In genomic region chr6:136499370-136499769, GRCh38 we compare ENCODE assay signal across 23 cellular contexts. TPM values are rescaled to one million over a fixed set of nuclear protein-coding genes. Genes with fewer than 3 reads are reported as not detected.
DNase-seq lines count a peak whose midpoint lies in the region; ATAC-seq, FAIRE-seq and TF ChIP-seq lines count a peak whose summit lies in the region.
"Had no signal": no experiment of that assay in that cellular context is flagged by ENCODE, and none has a peak within 500 bp of the region (broad histone marks: within the 10 kb centered on the region; RNA-seq: fewer than 3 reads in every experiment).

No MANE protein-coding gene starts in this region.

- no peak overlapping the region for H2AFZ ChIP-seq in GM23338
- no peak overlapping the region; the same call in 1 of the 2 replicates for H2AFZ ChIP-seq in K562 (ENCODE audit: low read depth, low read length)

- H3K9me3 ChIP-seq in K562 (replicated peaks; ENCODE audit: control insufficient read depth, insufficient read depth, low read depth, low read length): no peaks in the 10 kb centered on the region
- H3K9me3 ChIP-seq in pancreas: no peaks in the 10 kb centered on the region
- H3K9me3 ChIP-seq: SJCRH30 had no signal

- no peak overlapping the region for H3K9ac ChIP-seq in K562 (ENCODE audit: insufficient read depth in 1 of 2, low read depth in 2 of 2, low read length in 2 of 2)
- H3K9ac ChIP-seq: KMS-11 had no signal

- H3K27ac ChIP-seq in GM23338 (ENCODE audit: low read depth) (0 out of 2 replicates have a peak overlapping the region, but pooled peaks have one; percentile 19), K562 (ENCODE audit: extremely low read depth, low read depth, low read length) (no peak overlapping the region), pancreas (no peak overlapping the region)
- H3K27ac ChIP-seq: HL-60, KMS-11, SJCRH30 had no signal

- H3K4me1 Mint-ChIP-seq in GM23338: peaks cover 82% of the 10 kb centered on the region
- no peaks in the 10 kb centered on the region for H3K4me1 Mint-ChIP-seq in activated CD8-positive, alpha-beta T cell treated with anti-CD3 and anti-CD28 coated beads for 36 hours (ENCODE audit: low read depth)
- H3K4me1 Mint-ChIP-seq: CD8-positive, alpha-beta memory T cell had no signal

- POLR2A ChIA-PET in K562 (lab: Yijun Ruan, JAX): interaction anchor here (1.2 kb wide), 1 partner anchor 10 kb away, joined by 4 read pairs; no protein-coding TSS in a partner anchor
- POLR2A ChIA-PET in activated CD8-positive, alpha-beta T cell treated with anti-CD3 and anti-CD28 coated beads for 36 hours (lab: Charles Lee): no interaction called here

- H3K4me1 ChIP-seq in GM23338 (ENCODE audit: insufficient read depth) (peaks cover 71% of the 10 kb centered on the region), K562 (replicated peaks in 1 of 2; ENCODE audit: control insufficient read depth in 2 of 2, insufficient read depth in 2 of 2, low read length in 2 of 2) (peaks cover 0 to 13% of the 10 kb centered on the region in 2 experiments; a peak in 2 of 5 replicates), pancreas (no peaks in the 10 kb centered on the region)
- H3K4me1 ChIP-seq: SJCRH30 had no signal

- H3K9me1 ChIP-seq in K562 (ENCODE audit: control insufficient read depth, insufficient read depth, low read length): no peaks in the 10 kb centered on the region

- H3K4me2 ChIP-seq in GM23338 (no peak overlapping the region), K562 (ENCODE audit: insufficient read depth, low read length) (no peak overlapping the region; the same call in 1 of the 2 replicates)
- H3K4me2 ChIP-seq: KMS-11 had no signal

- H3K4me3 ChIP-seq in GM23338 (no peak overlapping the region), K562 (no peak overlapping the region), pancreas (no peak overlapping the region)
- H3K4me3 ChIP-seq: SJCRH30 had no signal

- peak overlapping the region; percentile 90 for H3K27ac Mint-ChIP-seq in GM23338
- no peak overlapping the region for H3K27ac Mint-ChIP-seq in activated CD8-positive, alpha-beta T cell treated with anti-CD3 and anti-CD28 coated beads for 36 hours
- H3K27ac Mint-ChIP-seq: CD8-positive, alpha-beta memory T cell had no signal

- H3K36me3 Mint-ChIP-seq in GM23338 (ENCODE audit: low read depth): no peaks in the 10 kb centered on the region
- no peaks in the 10 kb centered on the region for H3K36me3 Mint-ChIP-seq in activated CD8-positive, alpha-beta T cell treated with anti-CD3 and anti-CD28 coated beads for 36 hours (ENCODE audit: low read depth)
- H3K36me3 Mint-ChIP-seq: CD8-positive, alpha-beta memory T cell had no signal

- H3F3A ChIP-seq in GM23338 (replicated peaks; ENCODE audit: low read depth): peaks cover 9% of the 10 kb centered on the region

- peaks cover 71% of the 10 kb centered on the region for H3K79me2 ChIP-seq in GM23338 (replicated peaks; ENCODE audit: insufficient read depth)
- H3K79me2 ChIP-seq in K562 (ENCODE audit: control insufficient read depth, insufficient read depth, low read length): no peaks in the 10 kb centered on the region

- in situ Hi-C loops in K562 (cut with MboI): no loop called here

- H3K9me3 Mint-ChIP-seq in GM23338: no peaks in the 10 kb centered on the region; the same call in 2 of the 3 replicates
- no peaks in the 10 kb centered on the region for H3K9me3 Mint-ChIP-seq in activated CD8-positive, alpha-beta T cell treated with anti-CD3 and anti-CD28 coated beads for 36 hours

- H3K27me3 ChIP-seq in GM23338 (ENCODE audit: insufficient read depth): no peaks in the 10 kb centered on the region
- no peaks in the 10 kb centered on the region for H3K27me3 ChIP-seq in K562 (ENCODE audit: control insufficient read depth in 2 of 2, insufficient read depth in 2 of 2, low read length in 2 of 2)
- H3K27me3 ChIP-seq in pancreas: no peaks in the 10 kb centered on the region
- H3K27me3 ChIP-seq: SJCRH30 had no signal

- DNase-seq in GM23338 (ENCODE audit: low spot score) (no peak), OCI-M2 (lab: John Stamatoyannopoulos, UW; ENCODE audit: unreplicated experiment) (peak; percentile 53), K562 (ENCODE audit: extremely low read depth in 1 of 4, low spot score in 3 of 4) (peak in 2 of 4 experiments; percentile 27 to 70), islet precursor cell (peak; percentile 70), cerebellar nuclear complex (lab: John Stamatoyannopoulos, UW) (no peak), left lobe of liver (ENCODE audit: low spot score) (no peak), pancreas (no peak)
- no peak for DNase-seq in activated CD8-positive, alpha-beta T cell treated with anti-CD3 and anti-CD28 coated beads for 36 hours
- DNase-seq: AML-193; C1 segment of cervical spinal cord; CD8-positive, alpha-beta memory T cell; GDM1; H7; NCI-H1092 treated with DMSO at 0.1 percent for 48 hours; NCI-H1436 treated with DMSO at 0.1 percent for 48 hours; NCI-H1930; NCI-H2227 treated with DMSO at 0.1 percent for 48 hours; NCI-H510A; NCI-H748 treated with DMSO at 0.1 percent for 48 hours; SJCRH30 had no signal

- 2% methylated on average over 3 of the region's 3 CpGs for WGBS in K562 (ENCODE audit: insufficient coverage, low coverage, missing lambda C conversion rate)
- WGBS in pancreas, 2 donors: 77 to 78% methylated on average over 3 of the region's 3 CpGs

- no peak overlapping the region for H3K4me3 Mint-ChIP-seq in GM23338
- no peak overlapping the region for H3K4me3 Mint-ChIP-seq in activated CD8-positive, alpha-beta T cell treated with anti-CD3 and anti-CD28 coated beads for 36 hours
- H3K4me3 Mint-ChIP-seq: CD8-positive, alpha-beta memory T cell had no signal

- H3K27me3 Mint-ChIP-seq in GM23338 (ENCODE audit: insufficient read depth, low read depth, poor library complexity): peaks cover 10% of the 10 kb centered on the region
- H3K27me3 Mint-ChIP-seq in activated CD8-positive, alpha-beta T cell treated with anti-CD3 and anti-CD28 coated beads for 36 hours: no peaks in the 10 kb centered on the region

- H3K36me3 ChIP-seq in GM23338 (ENCODE audit: insufficient read depth) (no peaks in the 10 kb centered on the region), K562 (ENCODE audit: control insufficient read depth, insufficient read depth, low read length) (no peaks in the 10 kb centered on the region), pancreas (no peaks in the 10 kb centered on the region)
- H3K36me3 ChIP-seq: SJCRH30 had no signal

- TF ChIP-seq CTCF in GM23338 (conservative IDR thresholded peaks at IDR 0.05; ENCODE audit: low read depth in 2 of 2) (no peak), K562 (IDR thresholded peaks at IDR 0.05 in 2 of 3, conservative IDR thresholded peaks at IDR 0.05 in 1 of 3; ENCODE audit: insufficient read depth in 2 of 3, low read depth in 1 of 3, low read length in 3 of 3) (no peak), pancreas (IDR thresholded peaks at IDR 0.05) (no peak)
- no peak for TF ChIP-seq CTCF in activated CD8-positive, alpha-beta T cell treated with anti-CD3 and anti-CD28 coated beads for 36 hours (IDR thresholded peaks at IDR 0.05)

- TF ChIP-seq RAD21 in K562 (CRISPR knock-in tag; conservative IDR thresholded peaks at IDR 0.05 in 1 of 2, IDR thresholded peaks at IDR 0.05 in 1 of 2): peak in 1 of 2 experiments; percentile 32; a peak in 2 of 4 replicates

- no peak for ATAC-seq in GM23338
- ATAC-seq in K562: peak; percentile 77
- ATAC-seq in activated CD8-positive, alpha-beta T cell treated with anti-CD3 and anti-CD28 coated beads for 36 hours: no peak
- no peak for ATAC-seq in left lobe of liver
- ATAC-seq in pancreas: no peak

- FAIRE-seq in K562 (lab: Jason Lieb, UNC) (peak; percentile 58), pancreas (lab: Jason Lieb, UNC) (no peak)
- FAIRE-seq: RCC 7860 had no signal

- no peaks in the 10 kb centered on the region for H4K20me1 ChIP-seq in GM23338 (replicated peaks; ENCODE audit: insufficient read depth)
- H4K20me1 ChIP-seq in K562 (replicated peaks; ENCODE audit: control insufficient read depth, insufficient read depth, low read length): no peaks in the 10 kb centered on the region

- CTCF ChIA-PET in K562 (lab: Yijun Ruan, JAX; ENCODE audit: low intra/inter-chr PET ratio): no interaction called here
- CTCF ChIA-PET in activated CD8-positive, alpha-beta T cell treated with anti-CD3 and anti-CD28 coated beads for 36 hours (lab: Charles Lee): no interaction called here

- H3K9me2 ChIP-seq in GM23338 (ENCODE audit: insufficient read depth): no peaks in the 10 kb centered on the region

- intact Hi-C loops in K562 (cut with micrococcal nuclease): no loop called here
- intact Hi-C loops in activated CD8-positive, alpha-beta T cell treated with anti-CD3 and anti-CD28 coated beads for 36 hours (cut with micrococcal nuclease): no loop called here
- intact Hi-C loops in pancreas (cut with DNase I): no loop called here

- TF ChIP-seq POLR2A in K562 (conservative IDR thresholded peaks at IDR 0.05): no peak

- peak; percentile 57; the same call in 1 of the 2 replicates for TF ChIP-seq EP300 in K562 (IDR thresholded peaks at IDR 0.05; ENCODE audit: low read length)

- BruUV-seq in K562 (replicated peaks; lab: Mats Ljungman, UMichigan): no TSS peak

TF ChIP-seq in GM23338, 12 proteins besides CTCF, POLR2A, EP300 and RAD21 (continues in another document):
- TF ChIP-seq EZH2phosphoT487 (IDR thresholded peaks at IDR 0.05; ENCODE audit: unreplicated experiment): no peak

RNA-seq across cellular contexts. Expression of gene MAP7, which starts 50.9 kb away (rescaled TPM):
- 47.8 and 49.2 TPM in 2 replicates for total RNA-seq in GM23338 (2014; rRNA removed; shearing (Covaris generic))
- polyA plus RNA-seq in GM23338 (2016; fragmentation: Nextera tagmentation; extraction: Ambion mirVana) (43.2 and 44.7 TPM in 2 replicates), K562 (2011; rRNA removed) (1.0 and 1.3 TPM in 2 replicates), K562 (2014; fragmentation: Illumina TruSeq; extraction: Trizol) (6.7 and 6.9 TPM in 2 replicates), K562 (2014; fragmentation: Nextera tagmentation; extraction: Ambion mirVana) (1 to 10 TPM in 1 of 2 experiments, under 1 TPM in 1; 0.76 to 1.1 TPM), K562 (2014; rRNA removed) (3.9 and 4.4 TPM in 2 replicates), pancreas (10 to 100 TPM; 10.7 to 12.9 TPM)
- total RNA-seq in K562 (2011; cell fraction: chromatin; rRNA removed; ENCODE audit: low replicate concordance): 0.67 and 1.5 TPM in 2 replicates
- total RNA-seq in K562 (2011; cell fraction: nucleolus; rRNA removed): 0.50 and 0.53 TPM in 2 replicates
- 0.88 and 0.99 TPM in 2 replicates for total RNA-seq in K562 (2011; cell fraction: nucleoplasm; rRNA removed)
- total RNA-seq in K562 (2014; rRNA removed) (6.6 and 7.5 TPM in 2 replicates), K562 (2014; rRNA removed; fragmentation: Illumina TruSeq; extraction: Trizol) (3.9 and 4.2 TPM in 2 replicates), K562 (2015; rRNA removed; fragmentation: Illumina TruSeq; extraction: Trizol) (7.6 and 7.7 TPM in 2 replicates), K562 (2021) (6.1 and 7.4 TPM in 2 replicates), left lobe of liver (18.1 TPM), pancreas (10 to 100 TPM; 23.7 to 37.9 (median 27.6) TPM)
- 0.59 and 0.78 TPM in 2 replicates for polyA plus RNA-seq in K562 (2011; cell fraction: cytosol; rRNA removed)
- polyA plus RNA-seq in K562 (2011; cell fraction: nucleus; rRNA removed): 0.93 and 1.6 TPM in 2 replicates
- polyA plus RNA-seq in K562 (2012): 9.3 and 9.7 TPM in 2 replicates
- polyA minus RNA-seq in K562 (2011; rRNA and poly(A)+ RNA removed): 0.78 and 1.2 TPM in 2 replicates
- 1.5 and 1.6 TPM in 2 replicates for polyA minus RNA-seq in K562 (2011; cell fraction: cytosol; rRNA and poly(A)+ RNA removed)
- polyA minus RNA-seq in K562 (2011; cell fraction: nucleus; rRNA and poly(A)+ RNA removed): 0.67 TPM in 2 replicates
- total RNA-seq in activated CD8-positive, alpha-beta T cell treated with anti-CD3 and anti-CD28 coated beads for 36 hours: under 1 TPM; 0.47 to 0.67 TPM

Comparison
In these comparisons a context has a peak if more than half of its experiments do, and no peak if none do; other contexts are left out.
1. DNase-seq: peak in OCI-M2 (single experiment) and islet precursor cell (single experiment); none in GM23338 (single experiment), activated CD8-positive, alpha-beta T cell treated with anti-CD3 and anti-CD28 coated beads for 36 hours (single experiment), cerebellar nuclear complex (0 of 2), left lobe of liver (single experiment) and pancreas (0 of 6).